11 cellular contexts compared by ENCODE assay signal in the genomic region with DNA sequence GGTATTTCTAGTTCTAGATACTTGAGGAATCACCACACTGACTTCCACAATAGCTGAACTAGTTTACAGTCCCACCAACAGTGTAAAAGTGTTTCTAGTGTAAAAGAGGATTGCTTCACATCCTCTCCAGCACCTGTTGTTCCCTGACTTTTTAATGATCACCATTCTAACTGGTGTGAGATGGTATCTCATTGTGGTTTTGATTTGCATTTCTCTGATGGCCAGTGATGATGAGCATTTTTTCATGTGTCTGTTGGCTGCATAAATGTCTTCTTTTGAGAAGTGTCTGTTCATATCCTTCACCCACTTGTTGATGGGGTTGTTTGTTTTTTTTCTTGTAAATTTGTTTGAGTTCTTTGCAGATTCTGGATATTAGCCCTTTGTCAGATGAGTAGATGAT. TPM values are rescaled to one million over a fixed set of nuclear protein-coding genes. Genes with fewer than 3 reads are reported as not detected.
A peak's percentile ranks its signal among the peaks of the same experiment; 100 is the strongest.
DNase-seq lines count a peak whose midpoint lies in the region; ATAC-seq, FAIRE-seq and TF ChIP-seq lines count a peak whose summit lies in the region.
"Not testable (repeated sequence)": the region's sequence is repeated elsewhere in the genome, so short reads cannot be mapped to it uniquely, and the experiment has no call there.
"Had no signal": no experiment of that assay in that cellular context is flagged by ENCODE, and none has a peak within 500 bp of the region (broad histone marks: within the 10 kb centered on the region; RNA-seq: fewer than 3 reads in every experiment).

No MANE protein-coding gene starts in this region.

- TF ChIP-seq RAD21 in GM12878 (IDR thresholded peaks at IDR 0.05; ENCODE audit: insufficient read depth, low read depth, low read length) = not testable (repeated sequence)

- not testable (repeated sequence) for H3K27me3 Mint-ChIP-seq in IgD-negative memory B cell; T-helper 17 cell; activated CD8-positive, alpha-beta T cell treated with anti-CD3 and anti-CD28 coated beads for 36 hours; activated naive CD4-positive, alpha-beta T cell treated with anti-CD3 and anti-CD28 coated beads for 36 hours (ENCODE audit: low read depth); natural killer cell (ENCODE audit: low read depth in 2 of 2); stimulated activated naive CD8-positive, alpha-beta T cell treated with anti-CD3 and anti-CD28 coated beads, Interleukin-15, amount 100 ng/mL, for 72 hours

- H4K20me1 ChIP-seq in BLaER1 treated with 17β-estradiol and CSF1 and Interleukin-3, amounts not matched to agents 10 nM and 100 nM; GM12878 (ENCODE audit: control insufficient read depth, insufficient read depth): not testable (repeated sequence)

- H3K4me2 ChIP-seq in BLaER1 treated with 17β-estradiol and CSF1 and Interleukin-3, amounts not matched to agents 10 nM and 100 nM; GM12878 (ENCODE audit: control insufficient read depth, insufficient read depth): not testable (repeated sequence)

- peaks cover 23 to 37% (median 26%) of the 10 kb centered on the region in 3 donors for H3K4me1 Mint-ChIP-seq in IgD-negative memory B cell
- H3K4me1 Mint-ChIP-seq in T-helper 17 cell = peaks cover 30% of the 10 kb centered on the region
- H3K4me1 Mint-ChIP-seq in activated CD8-positive, alpha-beta T cell treated with anti-CD3 and anti-CD28 coated beads for 36 hours (ENCODE audit: low read depth) = peaks cover 80% of the 10 kb centered on the region
- H3K4me1 Mint-ChIP-seq in activated naive CD4-positive, alpha-beta T cell treated with anti-CD3 and anti-CD28 coated beads for 36 hours (ENCODE audit: low read depth) = peaks cover 82% of the 10 kb centered on the region
- H3K4me1 Mint-ChIP-seq in natural killer cell = peaks cover 54 to 63% of the 10 kb centered on the region in 2 donors
- peaks cover 81% of the 10 kb centered on the region for H3K4me1 Mint-ChIP-seq in stimulated activated naive CD8-positive, alpha-beta T cell treated with anti-CD3 and anti-CD28 coated beads, Interleukin-15, amount 100 ng/mL, for 72 hours

- DNase-seq in T-helper 17 cell; activated CD8-positive, alpha-beta T cell treated with anti-CD3 and anti-CD28 coated beads for 36 hours; activated naive CD4-positive, alpha-beta T cell treated with anti-CD3 and anti-CD28 coated beads for 36 hours; GM12878 (ENCODE audit: low read depth, low spot score); natural killer cell; stimulated activated naive CD8-positive, alpha-beta T cell treated with anti-CD3 and anti-CD28 coated beads, Interleukin-15, amount 100 ng/mL, for 72 hours: not testable (repeated sequence)

- peaks cover 0 to 24% (median 10%) of the 10 kb centered on the region in 10 experiments; a peak in 17 of 20 replicates for H3K4me1 ChIP-seq in BLaER1 treated with 17β-estradiol and CSF1 and Interleukin-3, amounts not matched to agents 10 nM and 100 nM
- not testable (repeated sequence) for H3K4me1 ChIP-seq in GM12878 (ENCODE audit: control insufficient read depth, insufficient read depth, low read length)

- not testable (repeated sequence) for H2AFZ ChIP-seq in GM12878 (ENCODE audit: control insufficient read depth, low read depth, low read length)

- not testable (repeated sequence) for H3K9ac ChIP-seq in BLaER1 treated with 17β-estradiol and CSF1 and Interleukin-3, amounts not matched to agents 10 nM and 100 nM; GM12878 (ENCODE audit: control insufficient read depth, insufficient read depth, low read length)

- RAD21 ChIA-PET in GM12878 (lab: Charles Lee; ENCODE audit: unreplicated experiment) = interaction anchor here (0.7 to 1.7 kb wide), 5 partner anchors 35 to 79 kb away, joined by 3 to 4 read pairs (median 3); a partner anchor contains a TSS

- not testable (repeated sequence) for H3K79me2 ChIP-seq in GM12878 (ENCODE audit: control insufficient read depth, insufficient read depth, low read length)

- not testable (repeated sequence) for H3K27me3 ChIP-seq in BLaER1 treated with 17β-estradiol and CSF1 and Interleukin-3, amounts not matched to agents 10 nM and 100 nM; GM12878 (replicated peaks in 1 of 2; ENCODE audit: control insufficient read depth in 2 of 2, insufficient read depth in 2 of 2, low read length in 1 of 2)

- in situ Hi-C loops in GM12878 (cut with MboI) = loop anchor here (25.0 kb wide), 1 partner anchor 893 kb away; no protein-coding TSS in a partner anchor

- CTCF ChIA-PET in activated CD8-positive, alpha-beta T cell treated with anti-CD3 and anti-CD28 coated beads for 36 hours (lab: Charles Lee) = interaction anchor here (1.0 to 6.2 kb wide), 3 partner anchors 70 to 103 kb away, joined by 4 to 55 read pairs (median 11); a partner anchor contains a TSS
- CTCF ChIA-PET in activated naive CD4-positive, alpha-beta T cell treated with anti-CD3 and anti-CD28 coated beads for 36 hours (lab: Charles Lee) = interaction anchor here (1.3 to 6.7 kb wide), 3 partner anchors 41 to 78 kb away, joined by 3 to 57 read pairs (median 11); no protein-coding TSS in a partner anchor
- CTCF ChIA-PET in GM12878 (lab: Yijun Ruan, JAX) = interaction anchor here (1.7 to 1.9 kb wide), 2 partner anchors 78 to 87 kb away, joined by 4 to 11 read pairs; no protein-coding TSS in a partner anchor

- H3K4me3 Mint-ChIP-seq in IgD-negative memory B cell = peak overlapping the region in 2 of 4 donors; percentile 14 to 20
- peak overlapping the region; percentile 19 for H3K4me3 Mint-ChIP-seq in T-helper 17 cell
- H3K4me3 Mint-ChIP-seq in activated CD8-positive, alpha-beta T cell treated with anti-CD3 and anti-CD28 coated beads for 36 hours = peak overlapping the region; percentile 11
- not testable (repeated sequence) for H3K4me3 Mint-ChIP-seq in activated naive CD4-positive, alpha-beta T cell treated with anti-CD3 and anti-CD28 coated beads for 36 hours
- peak overlapping the region; percentile 45 for H3K4me3 Mint-ChIP-seq in natural killer cell
- H3K4me3 Mint-ChIP-seq in stimulated activated naive CD8-positive, alpha-beta T cell treated with anti-CD3 and anti-CD28 coated beads, Interleukin-15, amount 100 ng/mL, for 72 hours = peak overlapping the region; percentile 5 to 32

- H3K36me3 Mint-ChIP-seq in IgD-negative memory B cell; T-helper 17 cell (ENCODE audit: low read depth); natural killer cell: not testable (repeated sequence)
- peaks cover 56% of the 10 kb centered on the region for H3K36me3 Mint-ChIP-seq in activated CD8-positive, alpha-beta T cell treated with anti-CD3 and anti-CD28 coated beads for 36 hours (ENCODE audit: low read depth)
- H3K36me3 Mint-ChIP-seq in activated naive CD4-positive, alpha-beta T cell treated with anti-CD3 and anti-CD28 coated beads for 36 hours (ENCODE audit: low read depth) = peaks cover 41% of the 10 kb centered on the region

- TF ChIP-seq POLR2A in GM12878 (IDR thresholded peaks at IDR 0.05; ENCODE audit: low read depth, low read length) = not testable (repeated sequence)

- H3K9me3 Mint-ChIP-seq in IgD-negative memory B cell, natural killer cell: not testable (repeated sequence)
- H3K9me3 Mint-ChIP-seq in activated CD8-positive, alpha-beta T cell treated with anti-CD3 and anti-CD28 coated beads for 36 hours = peaks cover 34% of the 10 kb centered on the region
- peaks cover 19% of the 10 kb centered on the region for H3K9me3 Mint-ChIP-seq in activated naive CD4-positive, alpha-beta T cell treated with anti-CD3 and anti-CD28 coated beads for 36 hours
- peaks cover 16 to 24% of the 10 kb centered on the region in 2 donors for H3K9me3 Mint-ChIP-seq in stimulated activated naive CD8-positive, alpha-beta T cell treated with anti-CD3 and anti-CD28 coated beads, Interleukin-15, amount 100 ng/mL, for 72 hours

- ATAC-seq in T-helper 17 cell; activated CD8-positive, alpha-beta T cell treated with anti-CD3 and anti-CD28 coated beads for 36 hours; stimulated activated naive CD8-positive, alpha-beta T cell treated with anti-CD3 and anti-CD28 coated beads, Interleukin-15, amount 100 ng/mL, for 72 hours: not testable (repeated sequence)
- ATAC-seq in GM12878 (peak; percentile 48), natural killer cell (peak in 1 of 3 donors; percentile 31)

- H3K36me3 ChIP-seq in BLaER1 treated with 17β-estradiol and CSF1 and Interleukin-3, amounts not matched to agents 10 nM and 100 nM = peaks cover 0 to 18% (median 0%) of the 10 kb centered on the region in 11 experiments; a peak in 10 of 22 replicates
- H3K36me3 ChIP-seq in GM12878 (ENCODE audit: control insufficient read depth in 2 of 2, insufficient read depth in 2 of 2, low read length in 1 of 2) = not testable (repeated sequence)

- H3K27ac ChIP-seq in BLaER1 treated with 17β-estradiol and CSF1 and Interleukin-3, amounts not matched to agents 10 nM and 100 nM = peak overlapping the region in 6 of 11 experiments; percentile 41 to 54 (median 46); a peak in 10 of 22 replicates
- not testable (repeated sequence) for H3K27ac ChIP-seq in GM12878 (ENCODE audit: control insufficient read depth, insufficient read depth)

- peaks cover 0 to 35% (median 7%) of the 10 kb centered on the region in 11 experiments; a peak in 11 of 22 replicates for H3K9me3 ChIP-seq in BLaER1 treated with 17β-estradiol and CSF1 and Interleukin-3, amounts not matched to agents 10 nM and 100 nM (replicated peaks in 1 of 11)
- not testable (repeated sequence) for H3K9me3 ChIP-seq in T-helper 17 cell (ENCODE audit: control insufficient read depth, low read length, poor library complexity, severe bottlenecking); GM12878 (replicated peaks; ENCODE audit: control insufficient read depth, insufficient read depth, low read length)

- H3K27ac Mint-ChIP-seq in IgD-negative memory B cell (peak overlapping the region; percentile 53 to 95 (median 94)), T-helper 17 cell (peak overlapping the region; percentile 89), natural killer cell (peak overlapping the region; percentile 77 to 78)
- peak overlapping the region; percentile 84 for H3K27ac Mint-ChIP-seq in activated CD8-positive, alpha-beta T cell treated with anti-CD3 and anti-CD28 coated beads for 36 hours
- peak overlapping the region; percentile 64 for H3K27ac Mint-ChIP-seq in activated naive CD4-positive, alpha-beta T cell treated with anti-CD3 and anti-CD28 coated beads for 36 hours
- peak overlapping the region; percentile 44 to 59 for H3K27ac Mint-ChIP-seq in stimulated activated naive CD8-positive, alpha-beta T cell treated with anti-CD3 and anti-CD28 coated beads, Interleukin-15, amount 100 ng/mL, for 72 hours

- SMC1A ChIA-PET in GM12878 (lab: Charles Lee; ENCODE audit: uncharacterized antibody, unreplicated experiment) = interaction anchor here (1.0 to 4.0 kb wide), 11 partner anchors 13 to 101 kb away, joined by 3 to 44 read pairs (median 5); no protein-coding TSS in a partner anchor

- BruUV-seq in GM12878 (replicated peaks; lab: Mats Ljungman, UMichigan) = not testable (repeated sequence)

- intact Hi-C loops in activated CD8-positive, alpha-beta T cell treated with anti-CD3 and anti-CD28 coated beads for 36 hours (cut with micrococcal nuclease); natural killer cell (cut with micrococcal nuclease): not testable (repeated sequence)
- intact Hi-C loops in activated naive CD4-positive, alpha-beta T cell treated with anti-CD3 and anti-CD28 coated beads for 36 hours (cut with micrococcal nuclease) = loop anchor here (2.0 kb wide), 2 partner anchors 43 to 493 kb away; no protein-coding TSS in a partner anchor
- intact Hi-C loops in GM12878 (cut with micrococcal nuclease; ENCODE audit: unreplicated experiment) = loop anchor here (2.0 kb wide), 3 partner anchors 41 to 79 kb away; no protein-coding TSS in a partner anchor

- TF ChIP-seq EP300 in GM12878 (IDR thresholded peaks at IDR 0.05; ENCODE audit: borderline replicate concordance in 1 of 2, control insufficient read depth in 1 of 2, low read depth in 2 of 2, low read length in 2 of 2) = not testable (repeated sequence)

- not testable (repeated sequence) for H3K4me3 ChIP-seq in BLaER1 treated with 17β-estradiol and CSF1 and Interleukin-3, amounts not matched to agents 10 nM and 100 nM; GM12878

- POLR2A ChIA-PET in activated CD8-positive, alpha-beta T cell treated with anti-CD3 and anti-CD28 coated beads for 36 hours (lab: Charles Lee) = interaction anchor here (0.7 to 3.2 kb wide), 5 partner anchors 13 to 79 kb away, joined by 3 to 18 read pairs (median 4); a partner anchor contains a TSS
- POLR2A ChIA-PET in GM12878 (lab: Charles Lee) = interaction anchor here (1.9 kb wide), 1 partner anchor 27 kb away, joined by 9 read pairs; no protein-coding TSS in a partner anchor

- FAIRE-seq in GM12878 (lab: Jason Lieb, UNC) = not testable (repeated sequence)

- not testable (repeated sequence) for TF ChIP-seq CTCF in activated CD8-positive, alpha-beta T cell treated with anti-CD3 and anti-CD28 coated beads for 36 hours (IDR thresholded peaks at IDR 0.05); GM12878 (IDR thresholded peaks at IDR 0.05 in 2 of 3, conservative IDR thresholded peaks at IDR 0.05 in 1 of 3; ENCODE audit: control insufficient read depth in 2 of 3, extremely low read depth in 1 of 3, insufficient read depth in 1 of 3, low read depth in 3 of 3, low read length in 3 of 3); natural killer cell (IDR thresholded peaks at IDR 0.05)

RNA-seq across cellular contexts. Expression of a gene that starts 38.5 kb away (rescaled TPM):
- polyA plus RNA-seq in IgD-negative memory B cell (83.6 TPM), GM12878 (2011; rRNA removed) (178 and 213 TPM in 2 replicates), GM12878 (2014; fragmentation: Illumina TruSeq; extraction: Trizol) (71.4 and 99.2 TPM in 2 replicates), GM12878 (2014; fragmentation: Nextera tagmentation; extraction: Ambion mirVana) (10 to 100 TPM; 71.6 to 75.4 TPM), GM12878 (2014; rRNA removed) (51.2 and 55.1 TPM in 2 replicates), GM12878 (2016; fragmentation: Nextera tagmentation; extraction: Ambion mirVana) (10 to 100 TPM; 73.2 to 76.5 TPM)
- total RNA-seq in T-helper 17 cell (100 to 1,000 TPM; 286 to 294 TPM), GM12878 (2014; rRNA removed) (73.6 and 74.4 TPM in 2 replicates), GM12878 (2014; rRNA removed; fragmentation: Illumina TruSeq; extraction: Trizol) (94.2 and 97.1 TPM in 2 replicates), GM12878 (2021) (63.7 and 64.9 TPM in 2 replicates), natural killer cell (100 to 1,000 TPM; 276 to 363 (median 357) TPM)
- total RNA-seq in activated CD8-positive, alpha-beta T cell treated with anti-CD3 and anti-CD28 coated beads for 36 hours = 100 to 1,000 TPM; 514 to 520 TPM
- total RNA-seq in activated naive CD4-positive, alpha-beta T cell treated with anti-CD3 and anti-CD28 coated beads for 36 hours = 100 to 1,000 TPM; 599 to 610 TPM
- total RNA-seq in GM12878 (2013; cell fraction: nucleolus; rRNA removed) = 245 and 264 TPM in 2 replicates
- 86.9 TPM for polyA plus RNA-seq in GM12878 (2011; ENCODE audit: low read depth)
- polyA plus RNA-seq in GM12878 (2011; cell fraction: cytosol; rRNA removed) = 88.3 and 124 TPM in 2 replicates
- 57.7 and 73.8 TPM in 2 replicates for polyA plus RNA-seq in GM12878 (2011; cell fraction: nucleus; rRNA removed)
- polyA plus RNA-seq in GM12878 (2012) = 92.3 and 147 TPM in 2 replicates
- polyA minus RNA-seq in GM12878 (2011; rRNA and poly(A)+ RNA removed) = 173 and 213 TPM in 2 replicates
- polyA minus RNA-seq in GM12878 (2011; cell fraction: cytosol; rRNA and poly(A)+ RNA removed) = 103 TPM in 2 replicates
- polyA minus RNA-seq in GM12878 (2011; cell fraction: nucleus; rRNA and poly(A)+ RNA removed) = 449 and 546 TPM in 2 replicates
- total RNA-seq: GM23338, HT1080 had no signal
- polyA plus RNA-seq: AG04450, GM23338 had no signal
